10 cellular contexts compared by ENCODE assay signal in the genomic region with DNA sequence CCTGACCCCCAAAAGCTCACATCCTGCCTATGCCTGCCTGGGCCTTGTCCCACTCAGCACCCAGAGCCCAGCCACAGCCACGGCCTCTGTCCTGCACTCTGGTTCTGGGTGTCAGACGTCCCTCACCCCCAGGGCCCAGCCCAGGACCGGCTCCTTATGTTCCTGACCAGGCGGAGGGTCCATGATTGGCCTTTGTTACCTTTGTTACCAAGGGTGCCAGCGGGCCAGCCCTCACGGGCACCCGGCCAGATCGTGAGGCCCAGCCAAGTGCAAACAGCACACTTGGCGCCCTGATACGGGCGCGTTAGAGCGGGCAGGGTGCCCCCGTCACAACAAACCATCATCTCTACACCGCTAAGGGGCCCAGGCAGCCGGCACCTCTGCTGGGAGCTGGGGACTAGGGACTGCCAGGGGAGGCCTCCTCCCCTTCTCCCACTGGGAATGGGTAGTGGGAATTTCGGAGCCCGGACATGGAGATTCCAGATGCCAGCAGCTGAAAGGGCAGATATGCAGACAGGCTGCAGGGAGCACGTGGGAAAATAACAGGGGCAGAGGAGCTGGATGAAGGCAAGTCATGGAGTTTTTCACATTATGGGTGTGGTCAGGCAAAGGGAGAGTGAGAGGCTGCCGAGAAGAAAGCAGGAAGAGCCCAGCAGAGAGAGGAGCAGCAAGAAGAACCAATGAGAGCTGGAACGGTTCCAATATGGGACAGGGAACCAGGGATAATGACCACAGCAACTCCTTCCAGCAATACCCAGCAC. TPM values are rescaled to one million over a fixed set of nuclear protein-coding genes. Genes with fewer than 3 reads are reported as not detected.
DNase-seq lines count a peak whose midpoint lies in the region; ATAC-seq lines count a peak whose summit lies in the region.
"Had no signal": no experiment of that assay in that cellular context is flagged by ENCODE, and none has a peak within 500 bp of the region (broad histone marks: within the 10 kb centered on the region; RNA-seq: fewer than 3 reads in every experiment).

No MANE protein-coding gene starts in this region.

- peaks cover 8% of the 10 kb centered on the region for H3K36me3 Mint-ChIP-seq in dendritic cell treated with granulocyte-macrophage colony-stimulating factor and Interleukin-4, amounts not matched to agents 40 ng/mL and 50 ng/mL, for 4 days (ENCODE audit: low read depth)
- H3K36me3 Mint-ChIP-seq in T-helper 2 cell treated with Interferon-gamma antibody and Interleukin-4, amounts not matched to agents 5 μg/mL and 100 μg/mL, for 36 hours (ENCODE audit: low read depth) = no peaks in the 10 kb centered on the region

- ATAC-seq in HG02970 (IDR thresholded peaks at IDR 0.05; ENCODE audit: low FRiP score, unreplicated experiment) = no peak

- H3K27me3 Mint-ChIP-seq in dendritic cell treated with granulocyte-macrophage colony-stimulating factor and Interleukin-4, amounts not matched to agents 40 ng/mL and 50 ng/mL, for 4 days = no peaks in the 10 kb centered on the region
- H3K27me3 Mint-ChIP-seq in T-helper 2 cell treated with Interferon-gamma antibody and Interleukin-4, amounts not matched to agents 5 μg/mL and 100 μg/mL, for 36 hours (ENCODE audit: low read depth) = no peaks in the 10 kb centered on the region
- H3K27me3 Mint-ChIP-seq: B cell had no signal

- H3K9me3 Mint-ChIP-seq in dendritic cell treated with granulocyte-macrophage colony-stimulating factor and Interleukin-4, amounts not matched to agents 40 ng/mL and 50 ng/mL, for 4 days = no peaks in the 10 kb centered on the region
- no peaks in the 10 kb centered on the region for H3K9me3 Mint-ChIP-seq in T-helper 2 cell treated with Interferon-gamma antibody and Interleukin-4, amounts not matched to agents 5 μg/mL and 100 μg/mL, for 36 hours

- H3K4me1 Mint-ChIP-seq in dendritic cell treated with granulocyte-macrophage colony-stimulating factor and Interleukin-4, amounts not matched to agents 40 ng/mL and 50 ng/mL, for 4 days (ENCODE audit: low read depth) = peaks cover 70% of the 10 kb centered on the region
- peaks cover 2% of the 10 kb centered on the region for H3K4me1 Mint-ChIP-seq in T-helper 2 cell treated with Interferon-gamma antibody and Interleukin-4, amounts not matched to agents 5 μg/mL and 100 μg/mL, for 36 hours (ENCODE audit: low read depth)

- peak overlapping the region; percentile 93 for H3K27ac Mint-ChIP-seq in dendritic cell treated with granulocyte-macrophage colony-stimulating factor and Interleukin-4, amounts not matched to agents 40 ng/mL and 50 ng/mL, for 4 days
- H3K27ac Mint-ChIP-seq in T-helper 2 cell treated with Interferon-gamma antibody and Interleukin-4, amounts not matched to agents 5 μg/mL and 100 μg/mL, for 36 hours = no peak overlapping the region
- H3K27ac Mint-ChIP-seq: B cell had no signal

- intact Hi-C loops in dendritic cell treated with granulocyte-macrophage colony-stimulating factor and Interleukin-4, amounts not matched to agents 40 ng/mL and 50 ng/mL, for 4 days (cut with micrococcal nuclease) = no loop called here

- no peak overlapping the region for H3K4me3 Mint-ChIP-seq in dendritic cell treated with granulocyte-macrophage colony-stimulating factor and Interleukin-4, amounts not matched to agents 40 ng/mL and 50 ng/mL, for 4 days
- no peak overlapping the region for H3K4me3 Mint-ChIP-seq in T-helper 2 cell treated with Interferon-gamma antibody and Interleukin-4, amounts not matched to agents 5 μg/mL and 100 μg/mL, for 36 hours
- H3K4me3 Mint-ChIP-seq: B cell had no signal

- peak; percentile 30 for DNase-seq in AG08395 (ENCODE audit: low spot score)
- DNase-seq in NCI-H1694 treated with DMSO at 0.1 percent for 48 hours (lab: John Stamatoyannopoulos, UW) = peak; percentile 25
- peak; percentile 63 for DNase-seq in myocyte (ENCODE audit: low read depth)
- DNase-seq in T-helper 2 cell treated with Interferon-gamma antibody and Interleukin-4, amounts not matched to agents 5 μg/mL and 100 μg/mL, for 36 hours (ENCODE audit: low spot score) = no peak
- no peak for DNase-seq in glomerular visceral epithelial cell (ENCODE audit: extremely low spot score)
- no peak for DNase-seq in C1 segment of cervical spinal cord (lab: John Stamatoyannopoulos, UW)
- DNase-seq: cerebellar nuclear complex had no signal

RNA-seq across cellular contexts. Expression of a gene that starts 22.1 kb away (rescaled TPM):
- total RNA-seq in myocyte = 221 and 384 TPM in 2 replicates
- 653 TPM for polyA plus RNA-seq in myocyte (2012)

Comparison
In these comparisons a context has a peak if more than half of its experiments do, and no peak if none do; other contexts are left out.
1. DNase-seq: peak in AG08395 (single experiment), NCI-H1694 treated with DMSO at 0.1 percent for 48 hours (single experiment) and myocyte (single experiment); none in T-helper 2 cell treated with Interferon-gamma antibody and Interleukin-4, amounts not matched to agents 5 μg/mL and 100 μg/mL, for 36 hours (single experiment), glomerular visceral epithelial cell (single experiment) and C1 segment of cervical spinal cord (0 of 14).